16 cellular contexts compared by ENCODE assay signal in genomic region chr1:212410231-212410825, GRCh38.
"Had no signal": no experiment of that assay in that cellular context is flagged by ENCODE, and none has a peak within 500 bp of the region (broad histone marks: within the 10 kb centered on the region; RNA-seq: fewer than 3 reads in every experiment).

No MANE protein-coding gene starts in this region.

- H3K9me3 Mint-ChIP-seq: activated B cell treated with CpG ODN at 0.5 μM for 24 hours; activated CD4-positive, alpha-beta T cell treated with anti-CD3 and anti-CD28 coated beads, Interleukin-2, amount 10 ng/mL, durations not matched to agents 7 days and 5 days; activated naive CD8-positive, alpha-beta T cell treated with anti-CD3 and anti-CD28 coated beads for 36 hours; natural killer cell; stimulated activated memory B cell treated with anti-CD40 and anti-IgM and Interleukin-4, amounts not matched to agents 10 μg/mL and 1 μg/mL and 100 μg/mL, for 72 hours had no signal

- DNase-seq: activated B cell treated with CpG ODN at 0.5 μM for 24 hours; activated CD4-positive, alpha-beta T cell treated with anti-CD3 and anti-CD28 coated beads, Interleukin-2, amount 10 ng/mL, durations not matched to agents 7 days and 5 days; activated naive CD8-positive, alpha-beta T cell treated with anti-CD3 and anti-CD28 coated beads for 36 hours; amygdala; body of pancreas; central memory CD4-positive, alpha-beta T cell; colonic mucosa; effector CD4-positive, alpha-beta T cell; foreskin fibroblast; kidney glomerular epithelial cell; mesendoderm; natural killer cell; posterior cingulate gyrus; retina; thyroid gland had no signal

- H3K27ac ChIP-seq: body of pancreas, colonic mucosa, thyroid gland had no signal

- H3K27me3 ChIP-seq: body of pancreas, colonic mucosa, thyroid gland had no signal

- H3K27me3 Mint-ChIP-seq: activated B cell treated with CpG ODN at 0.5 μM for 24 hours; activated CD4-positive, alpha-beta T cell treated with anti-CD3 and anti-CD28 coated beads, Interleukin-2, amount 10 ng/mL, durations not matched to agents 7 days and 5 days; activated naive CD8-positive, alpha-beta T cell treated with anti-CD3 and anti-CD28 coated beads for 36 hours; stimulated activated memory B cell treated with anti-CD40 and anti-IgM and Interleukin-4, amounts not matched to agents 10 μg/mL and 1 μg/mL and 100 μg/mL, for 72 hours had no signal

- H3K36me3 ChIP-seq: colonic mucosa, thyroid gland had no signal

- H3K4me1 ChIP-seq: colonic mucosa had no signal

- H3K27ac Mint-ChIP-seq: activated B cell treated with CpG ODN at 0.5 μM for 24 hours; activated CD4-positive, alpha-beta T cell treated with anti-CD3 and anti-CD28 coated beads, Interleukin-2, amount 10 ng/mL, durations not matched to agents 7 days and 5 days; activated naive CD8-positive, alpha-beta T cell treated with anti-CD3 and anti-CD28 coated beads for 36 hours; natural killer cell; stimulated activated memory B cell treated with anti-CD40 and anti-IgM and Interleukin-4, amounts not matched to agents 10 μg/mL and 1 μg/mL and 100 μg/mL, for 72 hours had no signal

- H3K4me3 Mint-ChIP-seq: activated B cell treated with CpG ODN at 0.5 μM for 24 hours; activated CD4-positive, alpha-beta T cell treated with anti-CD3 and anti-CD28 coated beads, Interleukin-2, amount 10 ng/mL, durations not matched to agents 7 days and 5 days; activated naive CD8-positive, alpha-beta T cell treated with anti-CD3 and anti-CD28 coated beads for 36 hours; natural killer cell; stimulated activated memory B cell treated with anti-CD40 and anti-IgM and Interleukin-4, amounts not matched to agents 10 μg/mL and 1 μg/mL and 100 μg/mL, for 72 hours had no signal

- H3K9me3 ChIP-seq: body of pancreas, colonic mucosa, thyroid gland had no signal

- H3K4me3 ChIP-seq: body of pancreas, colonic mucosa, thyroid gland had no signal

- ATAC-seq: body of pancreas; natural killer cell; stimulated activated memory B cell treated with anti-CD40 and anti-IgM and Interleukin-4, amounts not matched to agents 10 μg/mL and 1 μg/mL and 100 μg/mL, for 72 hours had no signal
